1 cellular context compared by ENCODE assay signal in genomic region chr20:833450-834150, GRCh38.
TF ChIP-seq lines count a peak whose summit lies in the region.

FAM110A (plus strand) TSS chr20:833715; CDS start chr20:844805, 11,090 bp downstream.

TF ChIP-seq in K562, 482 proteins besides CTCF, POLR2A, EP300 and RAD21 (continued from another document and continues in another):
- TF ChIP-seq RNF219 (CRISPR knock-in tag; IDR thresholded peaks at IDR 0.05) (no peak), CHAMP1 (IDR thresholded peaks at IDR 0.05) (no peak), AFF1 (IDR thresholded peaks at IDR 0.05; ENCODE audit: low read depth in 1 of 2, partially characterized antibody in 2 of 2) (no peak), PHB2 (IDR thresholded peaks at IDR 0.05; ENCODE audit: low read depth) (no peak), ZBTB1 (CRISPR knock-in tag; IDR thresholded peaks at IDR 0.05; ENCODE audit: borderline replicate concordance, low read depth) (no peak), ZEB2 (IDR thresholded peaks at IDR 0.05) (no peak), ATF3 (IDR thresholded peaks at IDR 0.05) (no peak), ATF3 (CRISPR knock-in tag; conservative IDR thresholded peaks at IDR 0.05) (no peak), FOXP4 (CRISPR knock-in tag; IDR thresholded peaks at IDR 0.05; ENCODE audit: borderline replicate concordance) (no peak), RB1 (IDR thresholded peaks at IDR 0.05; ENCODE audit: low read depth) (peak; percentile 62), ZNF280A (IDR thresholded peaks at IDR 0.05; ENCODE audit: low read depth, partially characterized antibody) (no peak), CBX5 (IDR thresholded peaks at IDR 0.05; ENCODE audit: borderline replicate concordance, low read depth) (no peak), CTCFL (IDR thresholded peaks at IDR 0.05; ENCODE audit: borderline replicate concordance, insufficient read depth, low read depth, low read length, poor library complexity, severe bottlenecking) (no peak), MITF (IDR thresholded peaks at IDR 0.05) (no peak), ZNF592 (IDR thresholded peaks at IDR 0.05) (no peak), HMG20A (CRISPR knock-in tag; conservative IDR thresholded peaks at IDR 0.05) (no peak), SIN3B (IDR thresholded peaks at IDR 0.05; ENCODE audit: low read depth) (no peak; the same call in 1 of the 2 replicates), HIVEP1 (CRISPR knock-in tag; IDR thresholded peaks at IDR 0.05) (no peak), GABPB2 (CRISPR knock-in tag; conservative IDR thresholded peaks at IDR 0.05) (no peak), POLR3G (IDR thresholded peaks at IDR 0.05; ENCODE audit: extremely low read depth, insufficient read length, insufficient replicate concordance) (no peak), ZNF655 (CRISPR knock-in tag; IDR thresholded peaks at IDR 0.05) (no peak), ZNF57 (CRISPR knock-in tag; IDR thresholded peaks at IDR 0.05) (no peak), KLF13 (tag; IDR thresholded peaks at IDR 0.05; ENCODE audit: borderline replicate concordance, low read depth) (no peak), E2F1 (CRISPR knock-in tag; IDR thresholded peaks at IDR 0.05) (no peak), ZFX (CRISPR knock-in tag; IDR thresholded peaks at IDR 0.05) (peak; percentile 64), COPS2 (conservative IDR thresholded peaks at IDR 0.05) (no peak), ASH1L (IDR thresholded peaks at IDR 0.05; ENCODE audit: borderline replicate concordance, low read depth, partially characterized antibody) (peak; percentile 70), RHOXF2B (CRISPR knock-in tag; conservative IDR thresholded peaks at IDR 0.05) (no peak), ARNT (IDR thresholded peaks at IDR 0.05) (no peak), EP400 (IDR thresholded peaks at IDR 0.05) (peak; percentile 59; the same call in 1 of the 2 replicates)
